15 cellular contexts compared by ENCODE assay signal in the genomic region with DNA sequence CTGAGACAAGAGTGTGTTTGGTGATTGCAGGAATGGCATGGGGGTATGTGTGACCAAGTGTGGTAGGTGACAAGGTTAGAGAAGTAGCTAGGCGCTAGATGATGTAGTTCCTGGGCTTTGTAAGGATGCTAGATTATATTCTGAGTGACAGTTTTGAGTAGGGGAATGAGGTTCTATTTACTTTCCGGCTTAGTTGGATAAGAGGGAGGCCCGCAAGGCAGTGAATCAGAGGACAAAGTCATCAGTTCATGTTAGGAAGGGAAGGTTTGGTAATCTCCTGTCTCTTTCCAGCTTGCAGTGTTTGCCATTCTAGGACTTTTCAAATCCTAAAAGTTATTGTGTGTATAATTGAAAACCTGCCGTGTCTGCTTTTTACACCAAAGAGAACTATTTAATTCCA.
"Had no signal": no experiment of that assay in that cellular context is flagged by ENCODE, and none has a peak within 500 bp of the region (broad histone marks: within the 10 kb centered on the region; RNA-seq: fewer than 3 reads in every experiment).

No MANE protein-coding gene starts in this region.

- ATAC-seq: esophagus mucosa; naive thymus-derived CD8-positive, alpha-beta T cell had no signal

- H3K9me3 Mint-ChIP-seq: activated B cell treated with CpG ODN at 0.5 μM for 24 hours had no signal

- H3K27me3 Mint-ChIP-seq: activated B cell treated with CpG ODN at 0.5 μM for 24 hours had no signal

- H3K27me3 ChIP-seq: ascending aorta, right atrium auricular region, tibial artery had no signal

- H3K4me3 Mint-ChIP-seq: activated B cell treated with CpG ODN at 0.5 μM for 24 hours; naive thymus-derived CD8-positive, alpha-beta T cell had no signal

- H3K36me3 ChIP-seq: ascending aorta, right atrium auricular region, tibial artery had no signal

- H3K4me1 Mint-ChIP-seq: activated B cell treated with CpG ODN at 0.5 μM for 24 hours; naive thymus-derived CD8-positive, alpha-beta T cell had no signal

- H3K4me3 ChIP-seq: ascending aorta, right atrium auricular region, skin epidermis, tibial artery had no signal

- DNase-seq: activated B cell treated with CpG ODN at 0.5 μM for 24 hours; activated CD4-positive, alpha-beta T cell treated with anti-CD3 and anti-CD28 coated beads for 48 hours; activated naive CD4-positive, alpha-beta T cell; glutamatergic neuron; mesenchymal stem cell; naive thymus-derived CD8-positive, alpha-beta T cell; nucleus accumbens; stimulated activated CD4-positive, alpha-beta T cell treated with anti-CD3 and anti-CD28 coated beads, Interleukin-15, amount 100 ng/mL, for 24 hours; stimulated activated CD4-positive, alpha-beta T cell treated with anti-CD3 and anti-CD28 coated beads, Interleukin-4, amount 100 ng/mL, for 1 hour; stimulated activated naive CD4-positive, alpha-beta T cell; tibial artery had no signal

- H3K4me1 ChIP-seq: ascending aorta, right atrium auricular region, tibial artery had no signal

- H3K27ac Mint-ChIP-seq: activated B cell treated with CpG ODN at 0.5 μM for 24 hours; naive thymus-derived CD8-positive, alpha-beta T cell had no signal

- H3K36me3 Mint-ChIP-seq: naive thymus-derived CD8-positive, alpha-beta T cell had no signal

- H3K9me3 ChIP-seq: ascending aorta, right atrium auricular region, tibial artery had no signal
